ENCODE assay signal across 15 cellular contexts in the genomic region with DNA sequence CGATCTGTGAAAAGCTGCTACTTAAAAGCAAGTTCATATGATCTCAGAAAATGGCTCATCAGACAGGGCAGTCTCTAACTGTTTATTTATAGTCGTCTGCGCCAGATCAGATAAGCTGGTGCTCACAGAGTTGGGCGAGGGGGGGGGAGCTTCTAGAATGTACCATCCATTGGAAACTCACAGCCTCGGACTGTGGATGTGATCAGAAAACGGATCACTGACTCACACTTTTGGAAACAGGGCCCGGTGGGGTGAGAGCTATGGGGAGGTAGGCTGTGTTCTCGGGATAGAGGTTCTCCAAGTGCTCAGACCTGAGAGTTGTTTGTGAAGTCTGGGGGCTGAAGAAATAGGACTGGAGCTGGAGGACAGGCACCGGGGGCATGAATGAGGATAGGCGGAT. TPM values are rescaled to one million over a fixed set of nuclear protein-coding genes. Genes with fewer than 3 reads are reported as not detected.
DNase-seq lines count a peak whose midpoint lies in the region; ATAC-seq and TF ChIP-seq lines count a peak whose summit lies in the region.
"Had no signal": no experiment of that assay in that cellular context is flagged by ENCODE, and none has a peak within 500 bp of the region (broad histone marks: within the 10 kb centered on the region; RNA-seq: fewer than 3 reads in every experiment).

No MANE protein-coding gene starts in this region.

- H3K4me1 ChIP-seq in breast epithelium: no peaks in the 10 kb centered on the region
- H3K4me1 ChIP-seq: right lobe of liver, thyroid gland had no signal

- H3K27ac Mint-ChIP-seq in MCF 10A (ENCODE audit: low read depth, unreplicated experiment) (no peak overlapping the region), brain (peak overlapping the region in 4 of 5 experiments; percentile 23 to 78 (median 53))
- no peak overlapping the region for H3K27ac Mint-ChIP-seq in CD4-positive, alpha-beta T cell
- H3K27ac Mint-ChIP-seq: activated naive CD8-positive, alpha-beta T cell treated with anti-CD3 and anti-CD28 coated beads for 36 hours; effector memory CD8-positive, alpha-beta T cell had no signal

- H3K36me3 Mint-ChIP-seq in MCF 10A (ENCODE audit: insufficient read depth, unreplicated experiment) (peaks cover 6% of the 10 kb centered on the region), brain (no peaks in the 10 kb centered on the region)
- H3K36me3 Mint-ChIP-seq in CD4-positive, alpha-beta T cell (ENCODE audit: low read depth): no peaks in the 10 kb centered on the region
- H3K36me3 Mint-ChIP-seq: activated naive CD8-positive, alpha-beta T cell treated with anti-CD3 and anti-CD28 coated beads for 36 hours had no signal

- peak; percentile 22 to 51 for DNase-seq in breast epithelium (ENCODE audit: low spot score in 2 of 2)
- DNase-seq in MCF 10A (ENCODE audit: unreplicated experiment): no peak
- peak; percentile 8 for DNase-seq in kidney tubule cell (ENCODE audit: low spot score)
- DNase-seq in GM10248 (ENCODE audit: extremely low spot score): no peak
- DNase-seq in dorsolateral prefrontal cortex: no peak
- DNase-seq in RKO (ENCODE audit: low spot score): no peak
- no peak for DNase-seq in CD4-positive, alpha-beta T cell
- DNase-seq: activated naive CD8-positive, alpha-beta T cell treated with anti-CD3 and anti-CD28 coated beads for 36 hours; effector memory CD8-positive, alpha-beta T cell; OCI-M1; right lobe of liver; T-helper 9 cell; thyroid gland had no signal

- H3K27me3 ChIP-seq in breast epithelium (no peaks in the 10 kb centered on the region), dorsolateral prefrontal cortex (peaks cover 0 to 13% (median 0%) of the 10 kb centered on the region in 45 donors)
- H3K27me3 ChIP-seq in CD4-positive, alpha-beta T cell (ENCODE audit: control insufficient read depth, insufficient read depth, low read length): peaks cover 5% of the 10 kb centered on the region
- H3K27me3 ChIP-seq: thyroid gland had no signal

- TF ChIP-seq POLR2A in breast epithelium (IDR thresholded peaks at IDR 0.05): no peak

- ATAC-seq in CD4-positive, alpha-beta T cell (ENCODE audit: poor library complexity): no peak
- ATAC-seq: effector memory CD8-positive, alpha-beta T cell had no signal

- no TSS peak for BruUV-seq in MCF 10A (replicated peaks; lab: Mats Ljungman, UMichigan)

- intact Hi-C loops in breast epithelium (cut with DNase I; ENCODE audit: low total_unique reads) (no loop called here), MCF 10A (cut with micrococcal nuclease) (no loop called here), dorsolateral prefrontal cortex (cut with DNase I) (no loop called here)
- intact Hi-C loops in CD4-positive, alpha-beta T cell (cut with DNase I, micrococcal nuclease): no loop called here

- H3K27ac ChIP-seq in breast epithelium: peak overlapping the region in 1 of 2 donors; percentile 29
- no peak overlapping the region for H3K27ac ChIP-seq in dorsolateral prefrontal cortex
- no peak overlapping the region for H3K27ac ChIP-seq in CD4-positive, alpha-beta T cell (ENCODE audit: low read depth, low read length)
- H3K27ac ChIP-seq: right lobe of liver, thyroid gland had no signal

- H3K27me3 Mint-ChIP-seq in MCF 10A (ENCODE audit: insufficient read depth, unreplicated experiment) (no peaks in the 10 kb centered on the region), brain (peaks cover 18% of the 10 kb centered on the region)
- H3K27me3 Mint-ChIP-seq in CD4-positive, alpha-beta T cell: peaks cover 42% of the 10 kb centered on the region
- H3K27me3 Mint-ChIP-seq: activated naive CD8-positive, alpha-beta T cell treated with anti-CD3 and anti-CD28 coated beads for 36 hours had no signal

- TF ChIP-seq CTCF in breast epithelium (IDR thresholded peaks at IDR 0.05) (no peak), MCF 10A (IDR thresholded peaks at IDR 0.05; ENCODE audit: unreplicated experiment) (no peak), brain (conservative IDR thresholded peaks at IDR 0.05) (no peak), GM10248 (IDR thresholded peaks at IDR 0.05; ENCODE audit: control extremely low read depth, extremely low read depth, low read depth, missing control alignments) (no peak), dorsolateral prefrontal cortex (IDR thresholded peaks at IDR 0.05 in 54 of 56, conservative IDR thresholded peaks at IDR 0.05 in 2 of 56; ENCODE audit: low read depth in 1 of 56, partially characterized antibody in 56 of 56) (no peak)
- TF ChIP-seq CTCF in CD4-positive, alpha-beta T cell (IDR thresholded peaks at IDR 0.05): no peak

- CTCF ChIA-PET in MCF 10A (lab: Yijun Ruan, JAX) (interaction anchor here (0.6 to 0.7 kb wide), 2 partner anchors 73 to 848 kb away, joined by 3 to 5 read pairs; no protein-coding TSS in a partner anchor), GM10248 (lab: Yijun Ruan, JAX) (interaction anchor here (0.7 kb wide), 1 partner anchor 17 kb away, joined by 3 read pairs; no protein-coding TSS in a partner anchor)
- CTCF ChIA-PET in CD4-positive, alpha-beta T cell (lab: Charles Lee): no interaction called here

- H3K4me1 Mint-ChIP-seq in MCF 10A (ENCODE audit: insufficient read depth, unreplicated experiment) (peaks cover 18% of the 10 kb centered on the region), brain (peaks cover 75% of the 10 kb centered on the region)
- no peaks in the 10 kb centered on the region for H3K4me1 Mint-ChIP-seq in CD4-positive, alpha-beta T cell (ENCODE audit: low read depth)
- H3K4me1 Mint-ChIP-seq: activated naive CD8-positive, alpha-beta T cell treated with anti-CD3 and anti-CD28 coated beads for 36 hours had no signal

- H3K4me3 Mint-ChIP-seq in MCF 10A (ENCODE audit: unreplicated experiment) (no peak overlapping the region), brain (no peak overlapping the region)
- no peak overlapping the region for H3K4me3 Mint-ChIP-seq in CD4-positive, alpha-beta T cell
- H3K4me3 Mint-ChIP-seq: activated naive CD8-positive, alpha-beta T cell treated with anti-CD3 and anti-CD28 coated beads for 36 hours; effector memory CD8-positive, alpha-beta T cell had no signal

- POLR2A ChIA-PET in MCF 10A (lab: Yijun Ruan, JAX) (interaction anchor here (0.6 to 0.7 kb wide), 2 partner anchors 12 to 1119 kb away, joined by 3 to 4 read pairs; no protein-coding TSS in a partner anchor), GM10248 (lab: Yijun Ruan, JAX) (no interaction called here)
- POLR2A ChIA-PET in CD4-positive, alpha-beta T cell (lab: Charles Lee): no interaction called here

- no peaks in the 10 kb centered on the region for H3K9me3 ChIP-seq in breast epithelium
- H3K9me3 ChIP-seq in CD4-positive, alpha-beta T cell (ENCODE audit: control insufficient read depth, low read length): no peaks in the 10 kb centered on the region
- H3K9me3 ChIP-seq: right lobe of liver, thyroid gland had no signal

- H3K4me3 ChIP-seq in breast epithelium (no peak overlapping the region), dorsolateral prefrontal cortex (no peak overlapping the region)
- H3K4me3 ChIP-seq: right lobe of liver, thyroid gland had no signal

- H3K36me3 ChIP-seq in breast epithelium: no peaks in the 10 kb centered on the region
- H3K36me3 ChIP-seq: right lobe of liver, thyroid gland had no signal

- H3K9me3 Mint-ChIP-seq in MCF 10A (ENCODE audit: unreplicated experiment) (no peaks in the 10 kb centered on the region), brain (peaks cover 0 to 10% (median 2%) of the 10 kb centered on the region in 5 experiments)
- H3K9me3 Mint-ChIP-seq in CD4-positive, alpha-beta T cell: no peaks in the 10 kb centered on the region
- H3K9me3 Mint-ChIP-seq: activated naive CD8-positive, alpha-beta T cell treated with anti-CD3 and anti-CD28 coated beads for 36 hours; effector memory CD8-positive, alpha-beta T cell had no signal

RNA-seq across cellular contexts. Expression of gene APCDD1L, which starts 35.5 kb away (rescaled TPM):
- total RNA-seq in breast epithelium (1 to 10 TPM in 1 of 3 donors, under 1 TPM in 1, not detected in 1; 0.73 to 2.0 TPM), MCF 10A (2022) (0.12 and 0.86 TPM in 2 replicates), dorsolateral prefrontal cortex (under 1 TPM in 2 of 120 experiments, not detected in 118; 0.14 to 0.30 TPM)
- polyA plus RNA-seq in brain (ENCODE audit: insufficient read depth, low read depth, low replicate concordance): 1.4 TPM
- not detected for total RNA-seq in CD4-positive, alpha-beta T cell
- total RNA-seq: A673; activated naive CD8-positive, alpha-beta T cell treated with anti-CD3 and anti-CD28 coated beads for 36 hours had no signal

Comparison
In these comparisons a context has a peak if more than half of its experiments do, and no peak if none do; other contexts are left out.
1. DNase-seq: peak in breast epithelium (2 of 2) and kidney tubule cell (single experiment); none in MCF 10A (single experiment), GM10248 (single experiment), dorsolateral prefrontal cortex (0 of 10), RKO (single experiment) and CD4-positive, alpha-beta T cell (0 of 10).
2. H3K27ac Mint-ChIP-seq: peak in brain (4 of 5); none in MCF 10A (single experiment) and CD4-positive, alpha-beta T cell (single experiment).